1 cellular context compared by ENCODE assay signal in genomic region chr15:79307251-79307650, GRCh38.
TF ChIP-seq lines count a peak whose summit lies in the region.

No MANE protein-coding gene starts in this region.

TF ChIP-seq in GM12878, 131 proteins besides CTCF, POLR2A, EP300 and RAD21:
- TF ChIP-seq IKZF1 (conservative IDR thresholded peaks at IDR 0.05) (0 out of 2 replicates have a peak, but pooled peaks have one; percentile 24), RFX5 (IDR thresholded peaks at IDR 0.05; ENCODE audit: low read depth, low read length) (peak; percentile 66; the same call in 1 of the 2 replicates), MEF2B (IDR thresholded peaks at IDR 0.05; ENCODE audit: partially characterized antibody, poor library complexity, severe bottlenecking) (peak; percentile 57), SUZ12 (IDR thresholded peaks at IDR 0.05; ENCODE audit: unreplicated experiment) (no peak), ZBTB40 (IDR thresholded peaks at IDR 0.05; ENCODE audit: borderline replicate concordance) (no peak)
